Comparison of ENCODE assay signal across 6 cellular contexts in the genomic region with DNA sequence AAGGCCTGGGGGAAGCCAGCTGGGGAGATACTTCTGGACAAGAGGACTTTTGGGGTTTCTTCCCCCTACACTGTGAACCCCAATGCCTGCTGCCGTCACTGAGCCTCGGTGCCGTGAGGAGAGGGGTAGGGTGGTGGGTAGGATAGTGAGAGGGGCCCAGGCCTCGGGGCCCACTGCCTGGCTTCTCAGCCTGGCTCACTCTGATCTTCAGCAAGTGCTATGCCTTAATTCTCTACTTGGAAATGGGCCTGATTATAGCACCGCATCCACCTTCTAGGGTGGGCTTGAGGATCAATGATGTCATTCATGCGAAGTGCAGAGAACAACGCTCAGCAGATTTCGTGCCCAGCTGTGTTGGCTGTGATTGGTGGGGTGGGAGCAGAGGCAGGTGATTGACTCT.
"Had no signal": no experiment of that assay in that cellular context is flagged by ENCODE, and none has a peak within 500 bp of the region (broad histone marks: within the 10 kb centered on the region; RNA-seq: fewer than 3 reads in every experiment).

No MANE protein-coding gene starts in this region.

- H3K4me1 Mint-ChIP-seq: GM23338 had no signal

- ATAC-seq: GM23338, K562 had no signal

- H3K27ac ChIP-seq: HL-60 had no signal

- H3K4me3 Mint-ChIP-seq: GM23338, H9 had no signal

- DNase-seq: H9, HCEC 1CT, IMR-90 had no signal

- H3K27ac Mint-ChIP-seq: GM23338 had no signal

- H3K9me3 Mint-ChIP-seq: GM23338, H9 had no signal

- H3K4me3 ChIP-seq: GM23338, K562 had no signal
